ENCODE assay signal across 1 cellular context in the genomic region with DNA sequence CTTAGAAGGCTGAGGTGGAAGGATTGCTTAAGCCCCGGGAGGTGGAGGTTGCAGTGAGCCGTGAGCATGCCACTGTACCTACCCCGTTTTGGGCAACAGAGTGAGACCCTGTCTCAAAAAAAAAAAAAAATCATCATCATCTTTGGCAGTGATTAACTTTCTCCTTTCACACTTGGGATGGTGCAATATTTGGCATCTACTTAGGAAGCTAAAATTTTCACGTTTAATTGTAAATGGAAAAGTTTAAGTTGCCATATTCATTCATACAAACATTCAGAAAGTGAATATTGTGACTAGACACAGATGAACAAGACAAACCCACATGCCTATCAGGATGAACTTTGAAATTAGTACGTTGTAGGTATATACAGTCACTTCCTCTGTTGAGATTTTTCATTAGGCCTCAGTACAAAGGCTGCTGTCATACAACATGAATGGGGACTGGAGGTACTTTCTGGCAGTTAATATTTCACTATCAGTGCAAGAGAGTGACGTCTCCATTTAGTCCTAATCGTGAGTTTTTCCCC.
TF ChIP-seq lines count a peak whose summit lies in the region.

No MANE protein-coding gene starts in this region.

TF ChIP-seq in HepG2, 621 proteins besides CTCF, POLR2A, EP300 and RAD21 (continued from another document and continues in another):
- TF ChIP-seq, protein P1, sequence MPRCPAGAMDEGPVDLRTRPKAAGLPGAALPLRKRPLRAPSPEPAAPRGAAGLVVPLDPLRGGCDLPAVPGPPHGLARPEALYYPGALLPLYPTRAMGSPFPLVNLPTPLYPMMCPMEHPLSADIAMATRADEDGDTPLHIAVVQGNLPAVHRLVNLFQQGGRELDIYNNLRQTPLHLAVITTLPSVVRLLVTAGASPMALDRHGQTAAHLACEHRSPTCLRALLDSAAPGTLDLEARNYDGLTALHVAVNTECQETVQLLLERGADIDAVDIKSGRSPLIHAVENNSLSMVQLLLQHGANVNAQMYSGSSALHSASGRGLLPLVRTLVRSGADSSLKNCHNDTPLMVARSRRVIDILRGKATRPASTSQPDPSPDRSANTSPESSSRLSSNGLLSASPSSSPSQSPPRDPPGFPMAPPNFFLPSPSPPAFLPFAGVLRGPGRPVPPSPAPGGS (CRISPR knock-in tag; IDR thresholded peaks at IDR 0.05), result peak; percentile 39; the same call in 1 of the 2 replicates
- TF ChIP-seq GATAD1 (CRISPR knock-in tag; IDR thresholded peaks at IDR 0.05) (peak; percentile 38; the same call in 1 of the 2 replicates), GABPA (IDR thresholded peaks at IDR 0.05; ENCODE audit: low read depth, low read length) (no peak), GABPA (CRISPR knock-in tag; IDR thresholded peaks at IDR 0.05; ENCODE audit: low read depth) (peak; percentile 74), HOMEZ (CRISPR knock-in tag; IDR thresholded peaks at IDR 0.05; ENCODE audit: low read depth) (peak; percentile 86), KDM4B (CRISPR knock-in tag; IDR thresholded peaks at IDR 0.05) (no peak), ZNF709 (CRISPR knock-in tag; IDR thresholded peaks at IDR 0.05) (no peak), ZSCAN20 (CRISPR knock-in tag; IDR thresholded peaks at IDR 0.05; ENCODE audit: borderline replicate concordance) (no peak), NR2F1 (CRISPR knock-in tag; IDR thresholded peaks at IDR 0.05) (no peak), KLF16 (CRISPR knock-in tag; IDR thresholded peaks at IDR 0.05) (peak in 1 of 2 experiments; percentile 77; a peak in 1 of 4 replicates), ARNT2 (CRISPR knock-in tag; IDR thresholded peaks at IDR 0.05; ENCODE audit: low read depth) (no peak), NFE2L1 (CRISPR knock-in tag; IDR thresholded peaks at IDR 0.05; ENCODE audit: borderline replicate concordance) (no peak), SIN3A (IDR thresholded peaks at IDR 0.05; ENCODE audit: borderline replicate concordance, low read depth, low read length) (peak; percentile 64; the same call in 1 of the 2 replicates), PBX2 (CRISPR knock-in tag; IDR thresholded peaks at IDR 0.05) (0 out of 2 replicates have a peak, but pooled peaks have one; percentile 25), ZNF891 (CRISPR knock-in tag; IDR thresholded peaks at IDR 0.05) (no peak), ZBTB20 (CRISPR knock-in tag; IDR thresholded peaks at IDR 0.05; ENCODE audit: borderline replicate concordance, low read depth) (peak; percentile 91), RBFOX2 (IDR thresholded peaks at IDR 0.05; ENCODE audit: low read depth, low read length) (peak; percentile 74; the same call in 1 of the 2 replicates), MXI1 (IDR thresholded peaks at IDR 0.05; ENCODE audit: borderline replicate concordance, low read depth, low read length) (peak; percentile 79; the same call in 1 of the 3 replicates), ZNF800 (CRISPR knock-in tag; IDR thresholded peaks at IDR 0.05) (no peak; the same call in 1 of the 2 replicates), ZNF562 (CRISPR knock-in tag; IDR thresholded peaks at IDR 0.05; ENCODE audit: borderline replicate concordance) (no peak), FOXM1 (CRISPR knock-in tag; IDR thresholded peaks at IDR 0.05) (no peak), HNRNPUL1 (IDR thresholded peaks at IDR 0.05; ENCODE audit: low read depth, low read length) (no peak), NFYC (CRISPR knock-in tag; IDR thresholded peaks at IDR 0.05) (no peak), HMGA1 (CRISPR knock-in tag; conservative IDR thresholded peaks at IDR 0.05) (no peak), NPAS2 (CRISPR knock-in tag; IDR thresholded peaks at IDR 0.05; ENCODE audit: borderline replicate concordance) (no peak), ZSCAN25 (CRISPR knock-in tag; IDR thresholded peaks at IDR 0.05) (peak; percentile 55; the same call in 1 of the 2 replicates), ZNF773 (CRISPR knock-in tag; IDR thresholded peaks at IDR 0.05; ENCODE audit: borderline replicate concordance) (no peak), ZNF549 (CRISPR knock-in tag; IDR thresholded peaks at IDR 0.05) (no peak), ZFP62 (CRISPR knock-in tag; IDR thresholded peaks at IDR 0.05) (no peak), ZNF256 (CRISPR knock-in tag; conservative IDR thresholded peaks at IDR 0.05) (no peak), CREB3 (CRISPR knock-in tag; IDR thresholded peaks at IDR 0.05) (no peak), PITX1 (CRISPR knock-in tag; IDR thresholded peaks at IDR 0.05) (peak; percentile 57; the same call in 1 of the 2 replicates), ZNF672 (CRISPR knock-in tag; IDR thresholded peaks at IDR 0.05) (no peak), CEBPB (IDR thresholded peaks at IDR 0.05; ENCODE audit: borderline replicate concordance, low read depth, low read length) (no peak; the same call in 1 of the 2 replicates), POLR2G (IDR thresholded peaks at IDR 0.05; ENCODE audit: low read depth, low read length) (peak; percentile 62)
- TF ChIP-seq, protein P2, sequence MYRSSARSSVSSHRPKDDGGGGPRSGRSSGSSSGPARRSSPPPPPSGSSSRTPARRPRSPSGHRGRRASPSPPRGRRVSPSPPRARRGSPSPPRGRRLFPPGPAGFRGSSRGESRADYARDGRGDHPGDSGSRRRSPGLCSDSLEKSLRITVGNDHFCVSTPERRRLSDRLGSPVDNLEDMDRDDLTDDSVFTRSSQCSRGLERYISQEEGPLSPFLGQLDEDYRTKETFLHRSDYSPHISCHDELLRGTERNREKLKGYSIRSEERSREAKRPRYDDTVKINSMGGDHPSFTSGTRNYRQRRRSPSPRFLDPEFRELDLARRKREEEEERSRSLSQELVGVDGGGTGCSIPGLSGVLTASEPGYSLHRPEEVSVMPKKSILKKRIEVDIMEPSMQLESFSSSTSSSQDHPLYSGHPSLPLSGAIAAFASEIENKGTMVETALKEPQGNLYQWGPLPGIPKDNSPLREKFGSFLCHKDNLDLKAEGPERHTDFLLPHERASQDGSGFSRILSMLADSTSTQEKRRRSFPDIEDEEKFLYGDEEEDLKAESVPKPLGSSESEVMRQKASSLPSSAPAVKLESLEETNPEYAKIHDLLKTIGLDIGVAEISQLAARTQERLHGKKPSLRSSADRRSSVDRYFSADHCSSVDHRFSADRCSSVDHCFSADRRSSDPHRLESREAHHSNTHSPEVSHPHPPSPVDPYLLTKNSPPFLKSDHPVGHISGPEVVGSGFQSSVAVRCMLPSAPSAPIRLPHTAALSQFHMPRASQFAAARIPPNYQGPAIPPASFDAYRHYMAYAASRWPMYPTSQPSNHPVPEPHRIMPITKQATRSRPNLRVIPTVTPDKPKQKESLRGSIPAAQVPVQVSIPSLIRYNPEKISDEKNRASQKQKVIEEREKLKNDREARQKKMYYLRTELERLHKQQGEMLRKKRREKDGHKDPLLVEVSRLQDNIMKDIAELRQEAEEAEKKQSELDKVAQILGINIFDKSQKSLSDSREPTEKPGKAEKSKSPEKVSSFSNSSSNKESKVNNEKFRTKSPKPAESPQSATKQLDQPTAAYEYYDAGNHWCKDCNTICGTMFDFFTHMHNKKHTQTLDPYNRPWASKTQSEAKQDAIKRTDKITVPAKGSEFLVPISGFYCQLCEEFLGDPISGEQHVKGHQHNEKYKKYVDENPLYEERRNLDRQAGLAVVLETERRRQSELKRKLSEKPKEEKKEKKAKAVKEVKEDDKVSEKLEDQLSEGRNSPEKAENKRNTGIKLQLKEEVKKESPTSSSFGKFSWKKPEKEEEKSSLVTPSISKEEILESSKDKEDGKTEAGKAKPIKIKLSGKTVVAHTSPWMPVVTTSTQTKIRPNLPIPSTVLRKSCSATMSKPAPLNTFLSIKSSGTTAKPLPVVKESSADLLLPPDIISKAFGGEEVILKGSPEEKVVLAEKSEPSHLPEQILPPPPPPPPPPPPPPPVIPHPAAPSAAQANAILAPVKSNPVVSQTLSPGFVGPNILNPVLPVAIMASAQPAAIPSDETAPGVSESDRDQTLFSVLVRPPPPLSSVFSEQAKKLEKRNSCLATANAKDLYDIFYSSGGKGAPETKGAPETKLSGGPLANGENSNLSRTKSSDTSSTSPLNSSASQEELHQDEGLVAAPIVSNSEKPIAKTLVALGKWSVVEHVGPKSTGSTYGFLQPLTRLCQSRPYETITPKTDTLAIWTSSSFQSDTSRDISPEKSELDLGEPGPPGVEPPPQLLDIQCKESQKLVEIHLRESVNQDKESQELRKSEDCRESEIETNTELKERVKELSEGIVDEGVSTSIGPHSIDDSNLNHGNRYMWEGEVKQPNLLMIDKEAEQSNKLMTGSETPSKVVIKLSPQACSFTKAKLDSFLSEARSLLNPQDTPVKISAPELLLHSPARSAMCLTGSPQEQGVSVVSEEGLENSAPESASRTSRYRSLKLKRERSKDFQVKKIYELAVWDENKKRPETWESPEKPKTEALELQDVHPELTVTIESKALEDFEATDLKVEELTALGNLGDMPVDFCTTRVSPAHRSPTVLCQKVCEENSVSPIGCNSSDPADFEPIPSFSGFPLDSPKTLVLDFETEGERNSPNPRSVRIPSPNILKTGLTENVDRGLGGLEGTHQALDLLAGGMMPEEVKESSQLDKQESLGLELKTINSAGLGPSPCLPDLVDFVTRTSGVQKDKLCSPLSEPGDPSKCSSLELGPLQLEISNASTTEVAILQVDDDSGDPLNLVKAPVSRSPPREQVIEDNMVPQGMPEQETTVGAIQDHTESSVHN (CRISPR knock-in tag; IDR thresholded peaks at IDR 0.05), result no peak
- TF ChIP-seq, protein P3, sequence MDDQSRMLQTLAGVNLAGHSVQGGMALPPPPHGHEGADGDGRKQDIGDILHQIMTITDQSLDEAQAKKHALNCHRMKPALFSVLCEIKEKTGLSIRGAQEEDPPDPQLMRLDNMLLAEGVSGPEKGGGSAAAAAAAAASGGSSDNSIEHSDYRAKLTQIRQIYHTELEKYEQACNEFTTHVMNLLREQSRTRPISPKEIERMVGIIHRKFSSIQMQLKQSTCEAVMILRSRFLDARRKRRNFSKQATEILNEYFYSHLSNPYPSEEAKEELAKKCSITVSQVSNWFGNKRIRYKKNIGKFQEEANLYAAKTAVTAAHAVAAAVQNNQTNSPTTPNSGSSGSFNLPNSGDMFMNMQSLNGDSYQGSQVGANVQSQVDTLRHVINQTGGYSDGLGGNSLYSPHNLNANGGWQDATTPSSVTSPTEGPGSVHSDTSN (CRISPR knock-in tag; IDR thresholded peaks at IDR 0.05; ENCODE audit: borderline replicate concordance), result no peak
- TF ChIP-seq, protein P4, sequence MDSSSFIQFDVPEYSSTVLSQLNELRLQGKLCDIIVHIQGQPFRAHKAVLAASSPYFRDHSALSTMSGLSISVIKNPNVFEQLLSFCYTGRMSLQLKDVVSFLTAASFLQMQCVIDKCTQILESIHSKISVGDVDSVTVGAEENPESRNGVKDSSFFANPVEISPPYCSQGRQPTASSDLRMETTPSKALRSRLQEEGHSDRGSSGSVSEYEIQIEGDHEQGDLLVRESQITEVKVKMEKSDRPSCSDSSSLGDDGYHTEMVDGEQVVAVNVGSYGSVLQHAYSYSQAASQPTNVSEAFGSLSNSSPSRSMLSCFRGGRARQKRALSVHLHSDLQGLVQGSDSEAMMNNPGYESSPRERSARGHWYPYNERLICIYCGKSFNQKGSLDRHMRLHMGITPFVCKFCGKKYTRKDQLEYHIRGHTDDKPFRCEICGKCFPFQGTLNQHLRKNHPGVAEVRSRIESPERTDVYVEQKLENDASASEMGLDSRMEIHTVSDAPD (CRISPR knock-in tag; IDR thresholded peaks at IDR 0.05), result no peak
- TF ChIP-seq, protein P5, sequence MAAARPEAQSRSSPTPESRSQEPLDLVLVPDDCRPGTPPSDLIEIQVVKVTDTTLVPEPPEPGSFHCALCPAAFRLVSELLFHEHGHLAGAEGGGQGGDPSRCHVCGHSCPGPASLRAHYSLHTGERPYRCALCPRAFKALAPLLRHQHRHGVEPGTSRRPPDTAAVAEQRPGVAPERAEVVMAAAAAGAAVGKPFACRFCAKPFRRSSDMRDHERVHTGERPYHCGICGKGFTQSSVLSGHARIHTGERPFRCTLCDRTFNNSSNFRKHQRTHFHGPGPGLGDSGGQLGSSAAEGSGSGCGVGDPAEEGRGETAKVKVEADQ (CRISPR knock-in tag; IDR thresholded peaks at IDR 0.05; ENCODE audit: borderline replicate concordance), result peak; percentile 51; the same call in 1 of the 2 replicates
- TF ChIP-seq, protein P6, sequence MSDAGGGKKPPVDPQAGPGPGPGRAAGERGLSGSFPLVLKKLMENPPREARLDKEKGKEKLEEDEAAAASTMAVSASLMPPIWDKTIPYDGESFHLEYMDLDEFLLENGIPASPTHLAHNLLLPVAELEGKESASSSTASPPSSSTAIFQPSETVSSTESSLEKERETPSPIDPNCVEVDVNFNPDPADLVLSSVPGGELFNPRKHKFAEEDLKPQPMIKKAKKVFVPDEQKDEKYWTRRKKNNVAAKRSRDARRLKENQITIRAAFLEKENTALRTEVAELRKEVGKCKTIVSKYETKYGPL (CRISPR knock-in tag; IDR thresholded peaks at IDR 0.05), result no peak
